Comparison of ENCODE assay signal across 1 cellular context in the genomic region with DNA sequence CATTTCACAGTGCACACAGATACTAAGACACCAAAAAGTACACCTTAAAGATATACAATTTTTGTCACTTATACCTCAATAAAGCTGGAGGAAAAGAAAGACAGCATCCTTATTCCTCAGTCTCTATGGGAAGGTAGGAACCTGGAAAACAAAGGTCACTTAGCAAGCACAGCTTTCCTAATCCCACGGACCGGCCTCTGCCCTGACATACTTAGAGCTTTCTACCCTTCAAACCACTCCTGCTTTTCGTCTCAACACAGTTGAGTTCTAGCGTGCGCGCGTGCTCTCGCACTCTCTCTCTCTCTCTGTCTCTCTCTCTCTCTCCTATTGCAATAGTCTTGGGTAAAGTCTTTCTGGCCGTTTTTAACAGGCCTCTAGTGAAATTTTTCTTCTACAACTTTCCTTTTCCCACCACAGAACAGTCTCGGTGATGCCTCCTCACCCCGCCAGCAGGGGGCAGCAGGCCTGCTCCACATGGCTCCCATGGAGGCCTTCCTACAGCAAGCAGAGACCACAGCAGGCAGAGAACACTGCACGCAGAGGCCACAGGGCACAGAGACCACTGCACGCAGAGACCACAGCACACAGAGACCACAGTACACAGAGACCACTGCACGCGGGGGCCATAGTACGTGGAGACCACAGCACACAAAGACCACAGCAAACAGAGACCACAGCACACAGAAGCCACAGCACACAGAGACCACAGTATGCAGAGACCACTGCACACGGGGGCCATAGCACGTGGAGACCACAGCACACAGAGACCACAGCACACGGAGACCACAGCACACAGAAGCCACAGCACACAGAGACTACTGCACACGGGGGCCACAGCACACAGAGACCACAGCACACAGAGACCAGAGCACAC.
A peak's percentile ranks its signal among the peaks of the same experiment; 100 is the strongest.
TF ChIP-seq lines count a peak whose summit lies in the region.

No MANE protein-coding gene starts in this region.

TF ChIP-seq in HepG2, 621 proteins besides CTCF, POLR2A, EP300 and RAD21 (continued from another document and continues in another):
- TF ChIP-seq, protein P1, sequence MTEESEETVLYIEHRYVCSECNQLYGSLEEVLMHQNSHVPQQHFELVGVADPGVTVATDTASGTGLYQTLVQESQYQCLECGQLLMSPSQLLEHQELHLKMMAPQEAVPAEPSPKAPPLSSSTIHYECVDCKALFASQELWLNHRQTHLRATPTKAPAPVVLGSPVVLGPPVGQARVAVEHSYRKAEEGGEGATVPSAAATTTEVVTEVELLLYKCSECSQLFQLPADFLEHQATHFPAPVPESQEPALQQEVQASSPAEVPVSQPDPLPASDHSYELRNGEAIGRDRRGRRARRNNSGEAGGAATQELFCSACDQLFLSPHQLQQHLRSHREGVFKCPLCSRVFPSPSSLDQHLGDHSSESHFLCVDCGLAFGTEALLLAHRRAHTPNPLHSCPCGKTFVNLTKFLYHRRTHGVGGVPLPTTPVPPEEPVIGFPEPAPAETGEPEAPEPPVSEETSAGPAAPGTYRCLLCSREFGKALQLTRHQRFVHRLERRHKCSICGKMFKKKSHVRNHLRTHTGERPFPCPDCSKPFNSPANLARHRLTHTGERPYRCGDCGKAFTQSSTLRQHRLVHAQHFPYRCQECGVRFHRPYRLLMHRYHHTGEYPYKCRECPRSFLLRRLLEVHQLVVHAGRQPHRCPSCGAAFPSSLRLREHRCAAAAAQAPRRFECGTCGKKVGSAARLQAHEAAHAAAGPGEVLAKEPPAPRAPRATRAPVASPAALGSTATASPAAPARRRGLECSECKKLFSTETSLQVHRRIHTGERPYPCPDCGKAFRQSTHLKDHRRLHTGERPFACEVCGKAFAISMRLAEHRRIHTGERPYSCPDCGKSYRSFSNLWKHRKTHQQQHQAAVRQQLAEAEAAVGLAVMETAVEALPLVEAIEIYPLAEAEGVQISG (CRISPR knock-in tag; IDR thresholded peaks at IDR 0.05): no peak
- TF ChIP-seq SIX4 (CRISPR knock-in tag; IDR thresholded peaks at IDR 0.05) (no peak), SMC3 (IDR thresholded peaks at IDR 0.05; ENCODE audit: low read length) (peak; percentile 57; the same call in 1 of the 2 replicates), RFXAP (CRISPR knock-in tag; IDR thresholded peaks at IDR 0.05; ENCODE audit: borderline replicate concordance) (no peak), GRHL1 (CRISPR knock-in tag; conservative IDR thresholded peaks at IDR 0.05) (no peak), CCDC6 (CRISPR knock-in tag; IDR thresholded peaks at IDR 0.05) (no peak), ARNTL (CRISPR knock-in tag; IDR thresholded peaks at IDR 0.05) (no peak), MTERF4 (CRISPR knock-in tag; IDR thresholded peaks at IDR 0.05) (no peak), ZNF280B (CRISPR knock-in tag; IDR thresholded peaks at IDR 0.05; ENCODE audit: borderline replicate concordance) (no peak), ZNF781 (CRISPR knock-in tag; IDR thresholded peaks at IDR 0.05; ENCODE audit: borderline replicate concordance, not compliant biosample characterization) (no peak), YEATS4 (CRISPR knock-in tag; IDR thresholded peaks at IDR 0.05; ENCODE audit: borderline replicate concordance) (no peak), SP4 (CRISPR knock-in tag; IDR thresholded peaks at IDR 0.05) (no peak), GTF2F1 (IDR thresholded peaks at IDR 0.05; ENCODE audit: low read length) (no peak), DZIP1 (CRISPR knock-in tag; IDR thresholded peaks at IDR 0.05) (no peak), MAFF (IDR thresholded peaks at IDR 0.05; ENCODE audit: low read depth, low read length) (no peak)
- TF ChIP-seq, protein P2, sequence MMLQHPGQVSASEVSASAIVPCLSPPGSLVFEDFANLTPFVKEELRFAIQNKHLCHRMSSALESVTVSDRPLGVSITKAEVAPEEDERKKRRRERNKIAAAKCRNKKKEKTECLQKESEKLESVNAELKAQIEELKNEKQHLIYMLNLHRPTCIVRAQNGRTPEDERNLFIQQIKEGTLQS (CRISPR knock-in tag; IDR thresholded peaks at IDR 0.05): no peak
- TF ChIP-seq, protein P3, sequence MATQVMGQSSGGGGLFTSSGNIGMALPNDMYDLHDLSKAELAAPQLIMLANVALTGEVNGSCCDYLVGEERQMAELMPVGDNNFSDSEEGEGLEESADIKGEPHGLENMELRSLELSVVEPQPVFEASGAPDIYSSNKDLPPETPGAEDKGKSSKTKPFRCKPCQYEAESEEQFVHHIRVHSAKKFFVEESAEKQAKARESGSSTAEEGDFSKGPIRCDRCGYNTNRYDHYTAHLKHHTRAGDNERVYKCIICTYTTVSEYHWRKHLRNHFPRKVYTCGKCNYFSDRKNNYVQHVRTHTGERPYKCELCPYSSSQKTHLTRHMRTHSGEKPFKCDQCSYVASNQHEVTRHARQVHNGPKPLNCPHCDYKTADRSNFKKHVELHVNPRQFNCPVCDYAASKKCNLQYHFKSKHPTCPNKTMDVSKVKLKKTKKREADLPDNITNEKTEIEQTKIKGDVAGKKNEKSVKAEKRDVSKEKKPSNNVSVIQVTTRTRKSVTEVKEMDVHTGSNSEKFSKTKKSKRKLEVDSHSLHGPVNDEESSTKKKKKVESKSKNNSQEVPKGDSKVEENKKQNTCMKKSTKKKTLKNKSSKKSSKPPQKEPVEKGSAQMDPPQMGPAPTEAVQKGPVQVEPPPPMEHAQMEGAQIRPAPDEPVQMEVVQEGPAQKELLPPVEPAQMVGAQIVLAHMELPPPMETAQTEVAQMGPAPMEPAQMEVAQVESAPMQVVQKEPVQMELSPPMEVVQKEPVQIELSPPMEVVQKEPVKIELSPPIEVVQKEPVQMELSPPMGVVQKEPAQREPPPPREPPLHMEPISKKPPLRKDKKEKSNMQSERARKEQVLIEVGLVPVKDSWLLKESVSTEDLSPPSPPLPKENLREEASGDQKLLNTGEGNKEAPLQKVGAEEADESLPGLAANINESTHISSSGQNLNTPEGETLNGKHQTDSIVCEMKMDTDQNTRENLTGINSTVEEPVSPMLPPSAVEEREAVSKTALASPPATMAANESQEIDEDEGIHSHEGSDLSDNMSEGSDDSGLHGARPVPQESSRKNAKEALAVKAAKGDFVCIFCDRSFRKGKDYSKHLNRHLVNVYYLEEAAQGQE (IDR thresholded peaks at IDR 0.05; ENCODE audit: borderline replicate concordance in 1 of 2, low read depth in 1 of 2, low read length in 2 of 2): no peak
- TF ChIP-seq, protein P4, sequence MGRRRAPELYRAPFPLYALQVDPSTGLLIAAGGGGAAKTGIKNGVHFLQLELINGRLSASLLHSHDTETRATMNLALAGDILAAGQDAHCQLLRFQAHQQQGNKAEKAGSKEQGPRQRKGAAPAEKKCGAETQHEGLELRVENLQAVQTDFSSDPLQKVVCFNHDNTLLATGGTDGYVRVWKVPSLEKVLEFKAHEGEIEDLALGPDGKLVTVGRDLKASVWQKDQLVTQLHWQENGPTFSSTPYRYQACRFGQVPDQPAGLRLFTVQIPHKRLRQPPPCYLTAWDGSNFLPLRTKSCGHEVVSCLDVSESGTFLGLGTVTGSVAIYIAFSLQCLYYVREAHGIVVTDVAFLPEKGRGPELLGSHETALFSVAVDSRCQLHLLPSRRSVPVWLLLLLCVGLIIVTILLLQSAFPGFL (CRISPR knock-in tag; IDR thresholded peaks at IDR 0.05): no peak
- TF ChIP-seq, protein P5, sequence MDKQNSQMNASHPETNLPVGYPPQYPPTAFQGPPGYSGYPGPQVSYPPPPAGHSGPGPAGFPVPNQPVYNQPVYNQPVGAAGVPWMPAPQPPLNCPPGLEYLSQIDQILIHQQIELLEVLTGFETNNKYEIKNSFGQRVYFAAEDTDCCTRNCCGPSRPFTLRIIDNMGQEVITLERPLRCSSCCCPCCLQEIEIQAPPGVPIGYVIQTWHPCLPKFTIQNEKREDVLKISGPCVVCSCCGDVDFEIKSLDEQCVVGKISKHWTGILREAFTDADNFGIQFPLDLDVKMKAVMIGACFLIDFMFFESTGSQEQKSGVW (CRISPR knock-in tag; IDR thresholded peaks at IDR 0.05; ENCODE audit: borderline replicate concordance): no peak
- TF ChIP-seq, protein P6, sequence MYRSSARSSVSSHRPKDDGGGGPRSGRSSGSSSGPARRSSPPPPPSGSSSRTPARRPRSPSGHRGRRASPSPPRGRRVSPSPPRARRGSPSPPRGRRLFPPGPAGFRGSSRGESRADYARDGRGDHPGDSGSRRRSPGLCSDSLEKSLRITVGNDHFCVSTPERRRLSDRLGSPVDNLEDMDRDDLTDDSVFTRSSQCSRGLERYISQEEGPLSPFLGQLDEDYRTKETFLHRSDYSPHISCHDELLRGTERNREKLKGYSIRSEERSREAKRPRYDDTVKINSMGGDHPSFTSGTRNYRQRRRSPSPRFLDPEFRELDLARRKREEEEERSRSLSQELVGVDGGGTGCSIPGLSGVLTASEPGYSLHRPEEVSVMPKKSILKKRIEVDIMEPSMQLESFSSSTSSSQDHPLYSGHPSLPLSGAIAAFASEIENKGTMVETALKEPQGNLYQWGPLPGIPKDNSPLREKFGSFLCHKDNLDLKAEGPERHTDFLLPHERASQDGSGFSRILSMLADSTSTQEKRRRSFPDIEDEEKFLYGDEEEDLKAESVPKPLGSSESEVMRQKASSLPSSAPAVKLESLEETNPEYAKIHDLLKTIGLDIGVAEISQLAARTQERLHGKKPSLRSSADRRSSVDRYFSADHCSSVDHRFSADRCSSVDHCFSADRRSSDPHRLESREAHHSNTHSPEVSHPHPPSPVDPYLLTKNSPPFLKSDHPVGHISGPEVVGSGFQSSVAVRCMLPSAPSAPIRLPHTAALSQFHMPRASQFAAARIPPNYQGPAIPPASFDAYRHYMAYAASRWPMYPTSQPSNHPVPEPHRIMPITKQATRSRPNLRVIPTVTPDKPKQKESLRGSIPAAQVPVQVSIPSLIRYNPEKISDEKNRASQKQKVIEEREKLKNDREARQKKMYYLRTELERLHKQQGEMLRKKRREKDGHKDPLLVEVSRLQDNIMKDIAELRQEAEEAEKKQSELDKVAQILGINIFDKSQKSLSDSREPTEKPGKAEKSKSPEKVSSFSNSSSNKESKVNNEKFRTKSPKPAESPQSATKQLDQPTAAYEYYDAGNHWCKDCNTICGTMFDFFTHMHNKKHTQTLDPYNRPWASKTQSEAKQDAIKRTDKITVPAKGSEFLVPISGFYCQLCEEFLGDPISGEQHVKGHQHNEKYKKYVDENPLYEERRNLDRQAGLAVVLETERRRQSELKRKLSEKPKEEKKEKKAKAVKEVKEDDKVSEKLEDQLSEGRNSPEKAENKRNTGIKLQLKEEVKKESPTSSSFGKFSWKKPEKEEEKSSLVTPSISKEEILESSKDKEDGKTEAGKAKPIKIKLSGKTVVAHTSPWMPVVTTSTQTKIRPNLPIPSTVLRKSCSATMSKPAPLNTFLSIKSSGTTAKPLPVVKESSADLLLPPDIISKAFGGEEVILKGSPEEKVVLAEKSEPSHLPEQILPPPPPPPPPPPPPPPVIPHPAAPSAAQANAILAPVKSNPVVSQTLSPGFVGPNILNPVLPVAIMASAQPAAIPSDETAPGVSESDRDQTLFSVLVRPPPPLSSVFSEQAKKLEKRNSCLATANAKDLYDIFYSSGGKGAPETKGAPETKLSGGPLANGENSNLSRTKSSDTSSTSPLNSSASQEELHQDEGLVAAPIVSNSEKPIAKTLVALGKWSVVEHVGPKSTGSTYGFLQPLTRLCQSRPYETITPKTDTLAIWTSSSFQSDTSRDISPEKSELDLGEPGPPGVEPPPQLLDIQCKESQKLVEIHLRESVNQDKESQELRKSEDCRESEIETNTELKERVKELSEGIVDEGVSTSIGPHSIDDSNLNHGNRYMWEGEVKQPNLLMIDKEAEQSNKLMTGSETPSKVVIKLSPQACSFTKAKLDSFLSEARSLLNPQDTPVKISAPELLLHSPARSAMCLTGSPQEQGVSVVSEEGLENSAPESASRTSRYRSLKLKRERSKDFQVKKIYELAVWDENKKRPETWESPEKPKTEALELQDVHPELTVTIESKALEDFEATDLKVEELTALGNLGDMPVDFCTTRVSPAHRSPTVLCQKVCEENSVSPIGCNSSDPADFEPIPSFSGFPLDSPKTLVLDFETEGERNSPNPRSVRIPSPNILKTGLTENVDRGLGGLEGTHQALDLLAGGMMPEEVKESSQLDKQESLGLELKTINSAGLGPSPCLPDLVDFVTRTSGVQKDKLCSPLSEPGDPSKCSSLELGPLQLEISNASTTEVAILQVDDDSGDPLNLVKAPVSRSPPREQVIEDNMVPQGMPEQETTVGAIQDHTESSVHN (CRISPR knock-in tag; IDR thresholded peaks at IDR 0.05): no peak
